ENCODE assay signal across 27 cellular contexts in genomic region chr16:88360999-88361398, GRCh38.
"Had no signal": no experiment of that assay in that cellular context is flagged by ENCODE, and none has a peak within 500 bp of the region (broad histone marks: within the 10 kb centered on the region; RNA-seq: fewer than 3 reads in every experiment).

No MANE protein-coding gene starts in this region.

- H3K36me3 ChIP-seq: colonic mucosa, esophagus muscularis mucosa, esophagus squamous epithelium, gastrocnemius medialis, gastroesophageal sphincter, heart right ventricle had no signal

- DNase-seq: colonic mucosa; cortex of kidney; dermis blood vessel endothelial cell; effector CD4-positive, alpha-beta T cell; effector CD8-positive, alpha-beta T cell; effector memory CD4-positive, alpha-beta T cell; effector memory CD8-positive, alpha-beta T cell; endodermal cell; erythroblast; esophagus squamous epithelium; foreskin fibroblast; foreskin keratinocyte; foreskin melanocyte; gastrocnemius medialis; glutamatergic neuron; heart right ventricle; hippocampal formation had no signal

- FAIRE-seq: endometrium, endothelial cell of umbilical vein, frontal cortex had no signal

- H3K27me3 ChIP-seq: colonic mucosa, hepatocyte had no signal

- H2AFZ ChIP-seq: hepatocyte had no signal

- H3K9me3 ChIP-seq: colonic mucosa, esophagus squamous epithelium, gastrocnemius medialis had no signal

- H3K4me3 ChIP-seq: colonic mucosa, coronary artery, dorsolateral prefrontal cortex, esophagus muscularis mucosa, esophagus squamous epithelium, gastrocnemius medialis, gastroesophageal sphincter, heart right ventricle, hepatocyte had no signal

- H3K79me2 ChIP-seq: hepatocyte had no signal

- H3K4me2 ChIP-seq: hepatocyte had no signal

- ATAC-seq: effector memory CD8-positive, alpha-beta T cell; esophagus mucosa; foreskin keratinocyte; gastrocnemius medialis; gastroesophageal sphincter; heart right ventricle had no signal

- H3K4me1 ChIP-seq: colonic mucosa, esophagus muscularis mucosa, esophagus squamous epithelium, foreskin keratinocyte, gastrocnemius medialis, gastroesophageal sphincter, heart right ventricle had no signal

- H3K27ac ChIP-seq: colonic mucosa, coronary artery, dorsolateral prefrontal cortex, epithelial cell of prostate, esophagus muscularis mucosa, esophagus squamous epithelium, foreskin keratinocyte, gastrocnemius medialis, gastroesophageal sphincter, heart right ventricle, hepatocyte had no signal
